1 cellular context compared by ENCODE assay signal in the genomic region with DNA sequence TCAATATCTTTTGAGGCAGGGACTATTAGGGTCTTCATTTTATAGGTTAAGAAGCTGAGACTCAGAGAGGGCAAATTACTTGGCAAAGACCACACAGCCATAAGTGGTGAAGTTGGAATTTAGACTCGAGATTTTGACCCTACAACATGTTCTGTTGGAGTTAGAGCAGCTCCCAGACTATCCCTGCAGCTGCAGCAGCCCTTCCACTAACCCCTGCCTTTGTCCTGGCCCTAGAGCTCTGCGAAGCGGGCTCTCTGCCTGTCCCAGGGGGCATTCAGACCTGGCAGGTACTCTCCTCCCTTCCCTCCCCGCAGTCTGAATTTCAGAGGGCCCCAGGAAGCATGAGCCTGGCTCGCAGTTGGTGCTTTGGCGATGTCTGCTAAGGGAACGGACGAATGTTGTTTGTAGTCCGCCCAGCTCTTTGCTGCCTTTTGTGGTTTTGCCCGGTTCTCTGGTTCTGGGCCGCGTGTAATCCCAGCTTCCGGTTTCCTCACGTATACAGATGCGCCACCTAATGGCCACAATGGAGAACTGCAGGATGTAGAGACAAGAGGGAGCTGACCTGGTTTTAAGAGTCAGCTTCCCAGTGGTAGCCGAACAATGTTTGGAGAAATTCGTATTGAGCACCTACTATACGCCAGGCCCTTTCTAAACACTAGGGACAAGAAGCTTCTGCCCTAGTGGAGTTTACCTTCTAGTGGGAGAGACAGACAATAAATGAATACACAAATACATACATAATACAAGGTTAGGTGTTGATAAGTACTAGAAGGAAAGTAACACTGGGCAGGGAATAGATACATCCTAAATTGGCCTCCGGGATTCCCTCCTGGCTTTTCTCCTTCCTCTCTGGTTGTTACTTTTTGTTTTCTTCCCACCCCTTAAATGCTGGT.
A peak's percentile ranks its signal among the peaks of the same experiment; 100 is the strongest.
TF ChIP-seq lines count a peak whose summit lies in the region.

No MANE protein-coding gene starts in this region.

TF ChIP-seq in HepG2, 621 proteins besides CTCF, POLR2A, EP300 and RAD21 (continued from another document and continues in another):
- TF ChIP-seq PRDM10 (CRISPR knock-in tag; IDR thresholded peaks at IDR 0.05; ENCODE audit: low read depth) (no peak), MIXL1 (CRISPR knock-in tag; IDR thresholded peaks at IDR 0.05) (0 out of 2 replicates have a peak, but pooled peaks have one; percentile 29), RXRB (CRISPR knock-in tag; IDR thresholded peaks at IDR 0.05; ENCODE audit: borderline replicate concordance) (peak; percentile 28; the same call in 1 of the 2 replicates), SKI (IDR thresholded peaks at IDR 0.05; ENCODE audit: partially characterized antibody) (no peak), PHF20 (CRISPR knock-in tag; IDR thresholded peaks at IDR 0.05) (peak; percentile 33; the same call in 1 of the 2 replicates), ZNF484 (CRISPR knock-in tag; IDR thresholded peaks at IDR 0.05; ENCODE audit: borderline replicate concordance, low read depth) (no peak), TCF7 (IDR thresholded peaks at IDR 0.05; ENCODE audit: low read depth) (no peak), ZNF547 (CRISPR knock-in tag; IDR thresholded peaks at IDR 0.05) (peak; percentile 23; the same call in 1 of the 2 replicates), IRX3 (CRISPR knock-in tag; IDR thresholded peaks at IDR 0.05; ENCODE audit: borderline replicate concordance, low read depth) (no peak), PAWR (CRISPR knock-in tag; IDR thresholded peaks at IDR 0.05; ENCODE audit: borderline replicate concordance) (no peak), ZBTB21 (CRISPR knock-in tag; IDR thresholded peaks at IDR 0.05) (no peak), ELF1 (CRISPR knock-in tag; IDR thresholded peaks at IDR 0.05) (peak; percentile 92), ZNF644 (CRISPR knock-in tag; IDR thresholded peaks at IDR 0.05; ENCODE audit: low read depth) (no peak), THYN1 (CRISPR knock-in tag; IDR thresholded peaks at IDR 0.05; ENCODE audit: borderline replicate concordance, low read depth) (no peak), NAIF1 (CRISPR knock-in tag; IDR thresholded peaks at IDR 0.05; ENCODE audit: borderline replicate concordance) (no peak), ARID3A (IDR thresholded peaks at IDR 0.05; ENCODE audit: low read depth, low read length) (no peak), FOXA3 (CRISPR knock-in tag; IDR thresholded peaks at IDR 0.05) (0 out of 2 replicates have a peak, but pooled peaks have one; percentile 24), ZNF557 (CRISPR knock-in tag; IDR thresholded peaks at IDR 0.05) (no peak), TARDBP (CRISPR knock-in tag; IDR thresholded peaks at IDR 0.05) (0 out of 2 replicates have a peak, but pooled peaks have one; percentile 10), ZGPAT (CRISPR knock-in tag; IDR thresholded peaks at IDR 0.05) (peak; percentile 44; the same call in 1 of the 2 replicates), FLYWCH1 (CRISPR knock-in tag; IDR thresholded peaks at IDR 0.05) (no peak), YEATS4 (CRISPR knock-in tag; IDR thresholded peaks at IDR 0.05; ENCODE audit: borderline replicate concordance) (0 out of 2 replicates have a peak, but pooled peaks have one; percentile 35), ATM (IDR thresholded peaks at IDR 0.05; ENCODE audit: borderline replicate concordance) (no peak), PCBP2 (optimal IDR thresholded peaks at IDR 0.05; ENCODE audit: low read depth, low read length, poor library complexity, severe bottlenecking) (no peak), MTA3 (CRISPR knock-in tag; IDR thresholded peaks at IDR 0.05) (no peak), LBX2 (CRISPR knock-in tag; IDR thresholded peaks at IDR 0.05; ENCODE audit: borderline replicate concordance) (no peak)
- TF ChIP-seq, protein P1, sequence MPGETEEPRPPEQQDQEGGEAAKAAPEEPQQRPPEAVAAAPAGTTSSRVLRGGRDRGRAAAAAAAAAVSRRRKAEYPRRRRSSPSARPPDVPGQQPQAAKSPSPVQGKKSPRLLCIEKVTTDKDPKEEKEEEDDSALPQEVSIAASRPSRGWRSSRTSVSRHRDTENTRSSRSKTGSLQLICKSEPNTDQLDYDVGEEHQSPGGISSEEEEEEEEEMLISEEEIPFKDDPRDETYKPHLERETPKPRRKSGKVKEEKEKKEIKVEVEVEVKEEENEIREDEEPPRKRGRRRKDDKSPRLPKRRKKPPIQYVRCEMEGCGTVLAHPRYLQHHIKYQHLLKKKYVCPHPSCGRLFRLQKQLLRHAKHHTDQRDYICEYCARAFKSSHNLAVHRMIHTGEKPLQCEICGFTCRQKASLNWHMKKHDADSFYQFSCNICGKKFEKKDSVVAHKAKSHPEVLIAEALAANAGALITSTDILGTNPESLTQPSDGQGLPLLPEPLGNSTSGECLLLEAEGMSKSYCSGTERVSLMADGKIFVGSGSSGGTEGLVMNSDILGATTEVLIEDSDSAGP (CRISPR knock-in tag; IDR thresholded peaks at IDR 0.05; ENCODE audit: borderline replicate concordance), result no peak
- TF ChIP-seq, protein P2, sequence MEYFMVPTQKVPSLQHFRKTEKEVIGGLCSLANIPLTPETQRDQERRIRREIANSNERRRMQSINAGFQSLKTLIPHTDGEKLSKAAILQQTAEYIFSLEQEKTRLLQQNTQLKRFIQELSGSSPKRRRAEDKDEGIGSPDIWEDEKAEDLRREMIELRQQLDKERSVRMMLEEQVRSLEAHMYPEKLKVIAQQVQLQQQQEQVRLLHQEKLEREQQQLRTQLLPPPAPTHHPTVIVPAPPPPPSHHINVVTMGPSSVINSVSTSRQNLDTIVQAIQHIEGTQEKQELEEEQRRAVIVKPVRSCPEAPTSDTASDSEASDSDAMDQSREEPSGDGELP (IDR thresholded peaks at IDR 0.05; ENCODE audit: borderline replicate concordance, low read depth), result no peak
- TF ChIP-seq, protein P3, sequence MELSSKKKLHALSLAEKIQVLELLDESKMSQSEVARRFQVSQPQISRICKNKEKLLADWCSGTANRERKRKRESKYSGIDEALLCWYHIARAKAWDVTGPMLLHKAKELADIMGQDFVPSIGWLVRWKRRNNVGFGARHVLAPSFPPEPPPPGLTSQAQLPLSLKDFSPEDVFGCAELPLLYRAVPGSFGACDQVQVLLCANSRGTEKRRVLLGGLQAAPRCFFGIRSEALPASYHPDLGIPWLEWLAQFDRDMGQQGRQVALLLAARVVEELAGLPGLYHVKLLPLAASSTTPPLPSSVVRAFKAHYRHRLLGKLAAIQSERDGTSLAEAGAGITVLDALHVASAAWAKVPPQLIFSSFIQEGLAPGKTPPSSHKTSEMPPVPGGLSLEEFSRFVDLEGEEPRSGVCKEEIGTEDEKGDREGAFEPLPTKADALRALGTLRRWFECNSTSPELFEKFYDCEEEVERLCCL (CRISPR knock-in tag; IDR thresholded peaks at IDR 0.05; ENCODE audit: borderline replicate concordance), result no peak
- TF ChIP-seq, protein P4, sequence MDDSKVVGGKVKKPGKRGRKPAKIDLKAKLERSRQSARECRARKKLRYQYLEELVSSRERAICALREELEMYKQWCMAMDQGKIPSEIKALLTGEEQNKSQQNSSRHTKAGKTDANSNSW (CRISPR knock-in tag; IDR thresholded peaks at IDR 0.05; ENCODE audit: borderline replicate concordance), result 0 out of 2 replicates have a peak, but pooled peaks have one; percentile 44
- TF ChIP-seq, protein P5, sequence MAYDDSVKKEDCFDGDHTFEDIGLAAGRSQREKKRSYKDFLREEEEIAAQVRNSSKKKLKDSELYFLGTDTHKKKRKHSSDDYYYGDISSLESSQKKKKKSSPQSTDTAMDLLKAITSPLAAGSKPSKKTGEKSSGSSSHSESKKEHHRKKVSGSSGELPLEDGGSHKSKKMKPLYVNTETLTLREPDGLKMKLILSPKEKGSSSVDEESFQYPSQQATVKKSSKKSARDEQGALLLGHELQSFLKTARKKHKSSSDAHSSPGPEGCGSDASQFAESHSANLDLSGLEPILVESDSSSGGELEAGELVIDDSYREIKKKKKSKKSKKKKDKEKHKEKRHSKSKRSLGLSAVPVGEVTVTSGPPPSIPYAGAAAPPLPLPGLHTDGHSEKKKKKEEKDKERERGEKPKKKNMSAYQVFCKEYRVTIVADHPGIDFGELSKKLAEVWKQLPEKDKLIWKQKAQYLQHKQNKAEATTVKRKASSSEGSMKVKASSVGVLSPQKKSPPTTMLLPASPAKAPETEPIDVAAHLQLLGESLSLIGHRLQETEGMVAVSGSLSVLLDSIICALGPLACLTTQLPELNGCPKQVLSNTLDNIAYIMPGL (CRISPR knock-in tag; IDR thresholded peaks at IDR 0.05; ENCODE audit: borderline replicate concordance in 1 of 2, low read depth in 1 of 2), result no peak
- TF ChIP-seq, protein P6, sequence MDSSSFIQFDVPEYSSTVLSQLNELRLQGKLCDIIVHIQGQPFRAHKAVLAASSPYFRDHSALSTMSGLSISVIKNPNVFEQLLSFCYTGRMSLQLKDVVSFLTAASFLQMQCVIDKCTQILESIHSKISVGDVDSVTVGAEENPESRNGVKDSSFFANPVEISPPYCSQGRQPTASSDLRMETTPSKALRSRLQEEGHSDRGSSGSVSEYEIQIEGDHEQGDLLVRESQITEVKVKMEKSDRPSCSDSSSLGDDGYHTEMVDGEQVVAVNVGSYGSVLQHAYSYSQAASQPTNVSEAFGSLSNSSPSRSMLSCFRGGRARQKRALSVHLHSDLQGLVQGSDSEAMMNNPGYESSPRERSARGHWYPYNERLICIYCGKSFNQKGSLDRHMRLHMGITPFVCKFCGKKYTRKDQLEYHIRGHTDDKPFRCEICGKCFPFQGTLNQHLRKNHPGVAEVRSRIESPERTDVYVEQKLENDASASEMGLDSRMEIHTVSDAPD (CRISPR knock-in tag; IDR thresholded peaks at IDR 0.05), result no peak
- TF ChIP-seq, protein P7, sequence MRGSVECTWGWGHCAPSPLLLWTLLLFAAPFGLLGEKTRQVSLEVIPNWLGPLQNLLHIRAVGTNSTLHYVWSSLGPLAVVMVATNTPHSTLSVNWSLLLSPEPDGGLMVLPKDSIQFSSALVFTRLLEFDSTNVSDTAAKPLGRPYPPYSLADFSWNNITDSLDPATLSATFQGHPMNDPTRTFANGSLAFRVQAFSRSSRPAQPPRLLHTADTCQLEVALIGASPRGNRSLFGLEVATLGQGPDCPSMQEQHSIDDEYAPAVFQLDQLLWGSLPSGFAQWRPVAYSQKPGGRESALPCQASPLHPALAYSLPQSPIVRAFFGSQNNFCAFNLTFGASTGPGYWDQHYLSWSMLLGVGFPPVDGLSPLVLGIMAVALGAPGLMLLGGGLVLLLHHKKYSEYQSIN (CRISPR knock-in tag; IDR thresholded peaks at IDR 0.05; ENCODE audit: borderline replicate concordance), result no peak
- TF ChIP-seq, protein P8, sequence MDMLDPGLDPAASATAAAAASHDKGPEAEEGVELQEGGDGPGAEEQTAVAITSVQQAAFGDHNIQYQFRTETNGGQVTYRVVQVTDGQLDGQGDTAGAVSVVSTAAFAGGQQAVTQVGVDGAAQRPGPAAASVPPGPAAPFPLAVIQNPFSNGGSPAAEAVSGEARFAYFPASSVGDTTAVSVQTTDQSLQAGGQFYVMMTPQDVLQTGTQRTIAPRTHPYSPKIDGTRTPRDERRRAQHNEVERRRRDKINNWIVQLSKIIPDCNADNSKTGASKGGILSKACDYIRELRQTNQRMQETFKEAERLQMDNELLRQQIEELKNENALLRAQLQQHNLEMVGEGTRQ (IDR thresholded peaks at IDR 0.05; ENCODE audit: low read depth, low read length), result no peak
- TF ChIP-seq, protein P8 (CRISPR knock-in tag; IDR thresholded peaks at IDR 0.05; ENCODE audit: borderline replicate concordance), result no peak
